ENCODE assay signal across 8 cellular contexts in the genomic region with DNA sequence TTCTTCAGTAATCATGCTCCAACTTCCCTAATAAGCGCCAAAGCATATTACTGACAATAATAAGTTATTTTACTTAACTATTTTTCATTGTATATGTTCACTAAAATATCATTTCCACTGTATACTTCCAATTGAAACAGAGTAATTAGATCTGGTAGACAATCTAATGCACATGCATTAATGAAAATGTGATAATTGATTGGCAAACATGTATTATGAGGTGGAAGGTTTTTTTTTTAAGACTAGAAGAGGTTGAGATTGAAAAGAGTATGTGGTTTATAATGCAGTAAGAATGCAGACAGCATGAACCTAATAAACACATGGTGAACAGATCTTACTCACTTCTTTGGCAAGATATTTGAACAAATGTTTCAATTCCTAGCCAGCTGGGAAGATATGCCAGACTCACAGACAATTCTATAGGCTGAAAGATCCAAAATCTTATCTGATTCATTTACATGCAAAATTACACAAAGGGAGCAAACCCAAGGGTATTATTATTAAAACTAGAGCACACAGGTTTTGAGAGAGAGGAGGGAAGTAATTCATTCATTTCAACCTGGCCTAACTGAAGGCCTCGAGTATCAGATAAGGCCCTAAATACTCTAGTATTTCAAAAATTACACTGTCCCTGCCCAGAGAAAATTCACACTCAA. TPM values are rescaled to one million over a fixed set of nuclear protein-coding genes. Genes with fewer than 3 reads are reported as not detected.
DNase-seq lines count a peak whose midpoint lies in the region; ATAC-seq and TF ChIP-seq lines count a peak whose summit lies in the region.

No MANE protein-coding gene starts in this region.

- TF ChIP-seq POLR2A in body of pancreas (IDR thresholded peaks at IDR 0.05) (no peak), vagina (IDR thresholded peaks at IDR 0.05) (no peak)

- H3K4me1 ChIP-seq in right atrium auricular region (peaks cover 0 to 62% of the 10 kb centered on the region in 2 donors), body of pancreas (peaks cover 62% of the 10 kb centered on the region), vagina (peaks cover 67% of the 10 kb centered on the region)

- TF ChIP-seq CTCF in right atrium auricular region (IDR thresholded peaks at IDR 0.05) (no peak), body of pancreas (IDR thresholded peaks at IDR 0.05) (no peak), vagina (IDR thresholded peaks at IDR 0.05) (no peak)

- H3K27me3 ChIP-seq in right atrium auricular region (no peaks in the 10 kb centered on the region), body of pancreas (no peaks in the 10 kb centered on the region), vagina (no peaks in the 10 kb centered on the region)

- no peak for DNase-seq in right atrium auricular region (ENCODE audit: low spot score)
- no peak for DNase-seq in Right ventricle myocardium inferior (ENCODE audit: missing footprints)
- no peak for DNase-seq in body of pancreas
- peak; percentile 88 for DNase-seq in iris pigment epithelial cell (ENCODE audit: low read depth)
- no peak for DNase-seq in vagina (ENCODE audit: extremely low spot score in 2 of 2)
- DNase-seq in activated CD8-positive, alpha-beta memory T cell treated with anti-CD3 and anti-CD28 coated beads, Interleukin-2, amount 50 U/mL, for 4 hours, result no peak
- no peak for DNase-seq in ecto neural progenitor cell (ENCODE audit: low spot score)

- no peaks in the 10 kb centered on the region for H3K9me3 ChIP-seq in right atrium auricular region
- H3K9me3 ChIP-seq in body of pancreas, result no peaks in the 10 kb centered on the region
- H3K9me3 ChIP-seq in vagina, result no peaks in the 10 kb centered on the region

- 39 to 44% methylated on average over 2 of the region's 2 CpGs for WGBS in body of pancreas, 2 donors

- no peaks in the 10 kb centered on the region for H3K36me3 ChIP-seq in right atrium auricular region
- H3K36me3 ChIP-seq in body of pancreas (replicated peaks in 1 of 2; ENCODE audit: insufficient read depth in 1 of 2, low read depth in 2 of 2), result no peaks in the 10 kb centered on the region
- no peaks in the 10 kb centered on the region for H3K36me3 ChIP-seq in vagina

- peak overlapping the region; percentile 99 to 100 for H3K27ac ChIP-seq in right atrium auricular region
- H3K27ac ChIP-seq in body of pancreas, result peak overlapping the region; percentile 11 to 99 (median 94)
- H3K27ac ChIP-seq in vagina, result peak overlapping the region; percentile 99

- ATAC-seq in Right ventricle myocardium inferior (no peak), body of pancreas (no peak), GM21367 (IDR thresholded peaks at IDR 0.05; ENCODE audit: unreplicated experiment) (no peak)

- H3K4me3 ChIP-seq in right atrium auricular region (peak overlapping the region in 1 of 2 donors; percentile 95), body of pancreas (no peak overlapping the region), vagina (peak overlapping the region in 1 of 2 donors; percentile 88)

- intact Hi-C loops in Right ventricle myocardium inferior (cut with DNase I), result loop anchor here (5.0 kb wide), 1 partner anchor 33 kb away; no protein-coding TSS in a partner anchor
- intact Hi-C loops in body of pancreas (cut with DNase I), result no loop called here
- intact Hi-C loops in vagina (cut with DNase I), result loop anchor here (5.0 kb wide), 1 partner anchor 87 kb away; the partner anchor contains the start of gene NUP35

RNA-seq across cellular contexts. Expression of gene NCKAP1, which starts 2.8 kb away (rescaled TPM):
- total RNA-seq in right atrium auricular region, result 100 to 1,000 TPM; 107 to 113 TPM
- total RNA-seq in Right ventricle myocardium inferior, result 135 TPM
- total RNA-seq in body of pancreas, result 10 to 100 TPM; 19.8 to 59.9 TPM
- 135 TPM for total RNA-seq in vagina

RNA-seq across cellular contexts. Expression of gene DUSP19, which starts 43.1 kb away (rescaled TPM):
- total RNA-seq in right atrium auricular region, result 10 to 100 TPM in 1 of 2 donors, 1 to 10 TPM in 1; 5.5 to 15.3 TPM
- total RNA-seq in Right ventricle myocardium inferior, result 12.1 TPM
- total RNA-seq in body of pancreas, result 1 to 10 TPM; 1.6 to 2.0 TPM
- total RNA-seq in vagina, result 1.7 TPM
